In genomic region chr17:1733759-1734158, GRCh38 we compare ENCODE assay signal across 17 cellular contexts. TPM values are rescaled to one million over a fixed set of nuclear protein-coding genes. Genes with fewer than 3 reads are reported as not detected.
"Had no signal": no experiment of that assay in that cellular context is flagged by ENCODE, and none has a peak within 500 bp of the region (broad histone marks: within the 10 kb centered on the region; RNA-seq: fewer than 3 reads in every experiment).

No MANE protein-coding gene starts in this region.

- DNase-seq: activated CD4-positive, alpha-beta T cell treated with anti-CD3 and anti-CD28 coated beads for 1 hour; activated effector memory CD4-positive, alpha-beta T cell treated with anti-CD3 and anti-CD28 coated beads, Interleukin-2, amount 50 U/mL, for 16 hours; activated T-cell treated with anti-CD3 and anti-CD28 coated beads, Interleukin-2, amount 50 U/mL, for 72 hours; cortex of kidney; effector CD8-positive, alpha-beta T cell; kidney; left ventricle myocardium inferior; stimulated activated CD4-positive, alpha-beta T cell treated with anti-CD3 and anti-CD28 coated beads, Interleukin-15, amount 100 ng/mL, for 24 hours; stimulated activated CD4-positive, alpha-beta T cell treated with anti-CD3 and anti-CD28 coated beads, Interleukin-2, amount 100 ng/mL, for 48 hours; upper lobe of right lung had no signal

- H3K4me3 ChIP-seq: ascending aorta, gastrocnemius medialis, left ventricle myocardium inferior, thoracic aorta, upper lobe of right lung had no signal

- H3K27ac ChIP-seq: ascending aorta, left ventricle myocardium inferior, thoracic aorta, upper lobe of right lung had no signal

- ATAC-seq: activated T-cell treated with anti-CD3 and anti-CD28 coated beads, Interleukin-2, amount 50 U/mL, for 72 hours; esophagus mucosa; gastrocnemius medialis; stimulated activated effector memory CD8-positive, alpha-beta T cell treated with anti-CD3 and anti-CD28 coated beads, Interleukin-12 subunit alpha, Interleukin-12 subunit beta, amount 100 ng/mL, for 72 hours; upper lobe of right lung had no signal

RNA-seq across cellular contexts. Expression of gene SERPINF2, which starts 8.9 kb away (rescaled TPM):
- total RNA-seq: skeletal muscle tissue had no signal

RNA-seq across cellular contexts. Expression of gene SERPINF1, which starts 28.1 kb away (rescaled TPM):
- total RNA-seq: T-helper 1 cell treated with Interleukin-12 subunit alpha and Interleukin-12 subunit beta and Interleukin-4 antibody, amounts not matched to agents 30 ng/mL and 1 ng/mL, for 36 hours had no signal
